ENCODE assay signal across 1 cellular context in genomic region chr22:23894710-23895598, GRCh38.
TF ChIP-seq lines count a peak whose summit lies in the region.

No MANE protein-coding gene starts in this region.

TF ChIP-seq in HepG2, 621 proteins besides CTCF, POLR2A, EP300 and RAD21 (continued from another document and continues in another):
- TF ChIP-seq ATAD3A (CRISPR knock-in tag; IDR thresholded peaks at IDR 0.05) (no peak), MEIS2 (CRISPR knock-in tag; IDR thresholded peaks at IDR 0.05) (peak; percentile 43; the same call in 1 of the 2 replicates), IRX3 (CRISPR knock-in tag; IDR thresholded peaks at IDR 0.05; ENCODE audit: borderline replicate concordance, low read depth) (no peak), RFX3 (CRISPR knock-in tag; IDR thresholded peaks at IDR 0.05) (no peak), NBN (conservative IDR thresholded peaks at IDR 0.05) (no peak), FOXO1 (CRISPR knock-in tag; IDR thresholded peaks at IDR 0.05) (0 out of 2 replicates have a peak, but pooled peaks have one; percentile 28), ZNF678 (CRISPR knock-in tag; IDR thresholded peaks at IDR 0.05) (no peak; the same call in 1 of the 2 replicates), STAT6 (CRISPR knock-in tag; IDR thresholded peaks at IDR 0.05; ENCODE audit: borderline replicate concordance) (no peak), MBNL3 (CRISPR knock-in tag; conservative IDR thresholded peaks at IDR 0.05) (no peak), NCOA1 (CRISPR knock-in tag; IDR thresholded peaks at IDR 0.05) (no peak), PHF5A (CRISPR knock-in tag; IDR thresholded peaks at IDR 0.05; ENCODE audit: low read depth, unreplicated experiment) (no peak), BORCS8-MEF2B (CRISPR knock-in tag; IDR thresholded peaks at IDR 0.05) (no peak), FOXK2 (IDR thresholded peaks at IDR 0.05) (no peak), ARID4A (CRISPR knock-in tag; IDR thresholded peaks at IDR 0.05; ENCODE audit: borderline replicate concordance) (peak; percentile 58; the same call in 1 of the 2 replicates), PREB (CRISPR knock-in tag; IDR thresholded peaks at IDR 0.05) (no peak), MAF1 (CRISPR knock-in tag; IDR thresholded peaks at IDR 0.05; ENCODE audit: borderline replicate concordance) (no peak), ZNF674 (CRISPR knock-in tag; IDR thresholded peaks at IDR 0.05; ENCODE audit: low read depth) (no peak), RXRA (CRISPR knock-in tag; IDR thresholded peaks at IDR 0.05) (0 out of 2 replicates have a peak, but pooled peaks have one; percentile 16), HMGA1 (CRISPR knock-in tag; conservative IDR thresholded peaks at IDR 0.05) (no peak), ZNF264 (CRISPR knock-in tag; IDR thresholded peaks at IDR 0.05) (no peak), ADNP (CRISPR knock-in tag; IDR thresholded peaks at IDR 0.05) (no peak), HOXA3 (CRISPR knock-in tag; IDR thresholded peaks at IDR 0.05) (peak; percentile 29; the same call in 1 of the 2 replicates), KDM6A (CRISPR knock-in tag; IDR thresholded peaks at IDR 0.05; ENCODE audit: low read depth) (no peak)
- TF ChIP-seq, protein P1, sequence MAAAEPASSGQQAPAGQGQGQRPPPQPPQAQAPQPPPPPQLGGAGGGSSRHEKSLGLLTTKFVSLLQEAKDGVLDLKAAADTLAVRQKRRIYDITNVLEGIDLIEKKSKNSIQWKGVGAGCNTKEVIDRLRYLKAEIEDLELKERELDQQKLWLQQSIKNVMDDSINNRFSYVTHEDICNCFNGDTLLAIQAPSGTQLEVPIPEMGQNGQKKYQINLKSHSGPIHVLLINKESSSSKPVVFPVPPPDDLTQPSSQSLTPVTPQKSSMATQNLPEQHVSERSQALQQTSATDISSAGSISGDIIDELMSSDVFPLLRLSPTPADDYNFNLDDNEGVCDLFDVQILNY (CRISPR knock-in tag; conservative IDR thresholded peaks at IDR 0.05), result no peak
- TF ChIP-seq, protein P2, sequence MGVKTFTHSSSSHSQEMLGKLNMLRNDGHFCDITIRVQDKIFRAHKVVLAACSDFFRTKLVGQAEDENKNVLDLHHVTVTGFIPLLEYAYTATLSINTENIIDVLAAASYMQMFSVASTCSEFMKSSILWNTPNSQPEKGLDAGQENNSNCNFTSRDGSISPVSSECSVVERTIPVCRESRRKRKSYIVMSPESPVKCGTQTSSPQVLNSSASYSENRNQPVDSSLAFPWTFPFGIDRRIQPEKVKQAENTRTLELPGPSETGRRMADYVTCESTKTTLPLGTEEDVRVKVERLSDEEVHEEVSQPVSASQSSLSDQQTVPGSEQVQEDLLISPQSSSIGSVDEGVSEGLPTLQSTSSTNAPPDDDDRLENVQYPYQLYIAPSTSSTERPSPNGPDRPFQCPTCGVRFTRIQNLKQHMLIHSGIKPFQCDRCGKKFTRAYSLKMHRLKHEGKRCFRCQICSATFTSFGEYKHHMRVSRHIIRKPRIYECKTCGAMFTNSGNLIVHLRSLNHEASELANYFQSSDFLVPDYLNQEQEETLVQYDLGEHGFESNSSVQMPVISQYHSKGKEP (CRISPR knock-in tag; IDR thresholded peaks at IDR 0.05), result no peak
- TF ChIP-seq, protein P3, sequence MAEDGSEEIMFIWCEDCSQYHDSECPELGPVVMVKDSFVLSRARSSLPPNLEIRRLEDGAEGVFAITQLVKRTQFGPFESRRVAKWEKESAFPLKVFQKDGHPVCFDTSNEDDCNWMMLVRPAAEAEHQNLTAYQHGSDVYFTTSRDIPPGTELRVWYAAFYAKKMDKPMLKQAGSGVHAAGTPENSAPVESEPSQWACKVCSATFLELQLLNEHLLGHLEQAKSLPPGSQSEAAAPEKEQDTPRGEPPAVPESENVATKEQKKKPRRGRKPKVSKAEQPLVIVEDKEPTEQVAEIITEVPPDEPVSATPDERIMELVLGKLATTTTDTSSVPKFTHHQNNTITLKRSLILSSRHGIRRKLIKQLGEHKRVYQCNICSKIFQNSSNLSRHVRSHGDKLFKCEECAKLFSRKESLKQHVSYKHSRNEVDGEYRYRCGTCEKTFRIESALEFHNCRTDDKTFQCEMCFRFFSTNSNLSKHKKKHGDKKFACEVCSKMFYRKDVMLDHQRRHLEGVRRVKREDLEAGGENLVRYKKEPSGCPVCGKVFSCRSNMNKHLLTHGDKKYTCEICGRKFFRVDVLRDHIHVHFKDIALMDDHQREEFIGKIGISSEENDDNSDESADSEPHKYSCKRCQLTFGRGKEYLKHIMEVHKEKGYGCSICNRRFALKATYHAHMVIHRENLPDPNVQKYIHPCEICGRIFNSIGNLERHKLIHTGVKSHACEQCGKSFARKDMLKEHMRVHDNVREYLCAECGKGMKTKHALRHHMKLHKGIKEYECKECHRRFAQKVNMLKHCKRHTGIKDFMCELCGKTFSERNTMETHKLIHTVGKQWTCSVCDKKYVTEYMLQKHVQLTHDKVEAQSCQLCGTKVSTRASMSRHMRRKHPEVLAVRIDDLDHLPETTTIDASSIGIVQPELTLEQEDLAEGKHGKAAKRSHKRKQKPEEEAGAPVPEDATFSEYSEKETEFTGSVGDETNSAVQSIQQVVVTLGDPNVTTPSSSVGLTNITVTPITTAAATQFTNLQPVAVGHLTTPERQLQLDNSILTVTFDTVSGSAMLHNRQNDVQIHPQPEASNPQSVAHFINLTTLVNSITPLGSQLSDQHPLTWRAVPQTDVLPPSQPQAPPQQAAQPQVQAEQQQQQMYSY (CRISPR knock-in tag; IDR thresholded peaks at IDR 0.05), result no peak
- TF ChIP-seq, protein P4, sequence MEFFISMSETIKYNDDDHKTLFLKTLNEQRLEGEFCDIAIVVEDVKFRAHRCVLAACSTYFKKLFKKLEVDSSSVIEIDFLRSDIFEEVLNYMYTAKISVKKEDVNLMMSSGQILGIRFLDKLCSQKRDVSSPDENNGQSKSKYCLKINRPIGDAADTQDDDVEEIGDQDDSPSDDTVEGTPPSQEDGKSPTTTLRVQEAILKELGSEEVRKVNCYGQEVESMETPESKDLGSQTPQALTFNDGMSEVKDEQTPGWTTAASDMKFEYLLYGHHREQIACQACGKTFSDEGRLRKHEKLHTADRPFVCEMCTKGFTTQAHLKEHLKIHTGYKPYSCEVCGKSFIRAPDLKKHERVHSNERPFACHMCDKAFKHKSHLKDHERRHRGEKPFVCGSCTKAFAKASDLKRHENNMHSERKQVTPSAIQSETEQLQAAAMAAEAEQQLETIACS (CRISPR knock-in tag; IDR thresholded peaks at IDR 0.05), result peak; percentile 84
- TF ChIP-seq, protein P5, sequence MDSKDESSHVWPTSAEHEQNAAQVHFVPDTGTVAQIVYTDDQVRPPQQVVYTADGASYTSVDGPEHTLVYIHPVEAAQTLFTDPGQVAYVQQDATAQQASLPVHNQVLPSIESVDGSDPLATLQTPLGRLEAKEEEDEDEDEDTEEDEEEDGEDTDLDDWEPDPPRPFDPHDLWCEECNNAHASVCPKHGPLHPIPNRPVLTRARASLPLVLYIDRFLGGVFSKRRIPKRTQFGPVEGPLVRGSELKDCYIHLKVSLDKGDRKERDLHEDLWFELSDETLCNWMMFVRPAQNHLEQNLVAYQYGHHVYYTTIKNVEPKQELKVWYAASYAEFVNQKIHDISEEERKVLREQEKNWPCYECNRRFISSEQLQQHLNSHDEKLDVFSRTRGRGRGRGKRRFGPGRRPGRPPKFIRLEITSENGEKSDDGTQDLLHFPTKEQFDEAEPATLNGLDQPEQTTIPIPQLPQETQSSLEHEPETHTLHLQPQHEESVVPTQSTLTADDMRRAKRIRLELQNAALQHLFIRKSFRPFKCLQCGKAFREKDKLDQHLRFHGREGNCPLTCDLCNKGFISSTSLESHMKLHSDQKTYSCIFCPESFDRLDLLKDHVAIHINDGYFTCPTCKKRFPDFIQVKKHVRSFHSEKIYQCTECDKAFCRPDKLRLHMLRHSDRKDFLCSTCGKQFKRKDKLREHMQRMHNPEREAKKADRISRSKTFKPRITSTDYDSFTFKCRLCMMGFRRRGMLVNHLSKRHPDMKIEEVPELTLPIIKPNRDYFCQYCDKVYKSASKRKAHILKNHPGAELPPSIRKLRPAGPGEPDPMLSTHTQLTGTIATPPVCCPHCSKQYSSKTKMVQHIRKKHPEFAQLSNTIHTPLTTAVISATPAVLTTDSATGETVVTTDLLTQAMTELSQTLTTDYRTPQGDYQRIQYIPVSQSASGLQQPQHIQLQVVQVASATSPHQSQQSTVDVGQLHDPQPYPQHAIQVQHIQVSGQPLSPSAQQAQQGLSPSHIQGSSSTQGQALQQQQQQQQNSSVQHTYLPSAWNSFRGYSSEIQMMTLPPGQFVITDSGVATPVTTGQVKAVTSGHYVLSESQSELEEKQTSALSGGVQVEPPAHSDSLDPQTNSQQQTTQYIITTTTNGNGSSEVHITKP (CRISPR knock-in tag; IDR thresholded peaks at IDR 0.05; ENCODE audit: low read depth), result no peak
- TF ChIP-seq, protein P6, sequence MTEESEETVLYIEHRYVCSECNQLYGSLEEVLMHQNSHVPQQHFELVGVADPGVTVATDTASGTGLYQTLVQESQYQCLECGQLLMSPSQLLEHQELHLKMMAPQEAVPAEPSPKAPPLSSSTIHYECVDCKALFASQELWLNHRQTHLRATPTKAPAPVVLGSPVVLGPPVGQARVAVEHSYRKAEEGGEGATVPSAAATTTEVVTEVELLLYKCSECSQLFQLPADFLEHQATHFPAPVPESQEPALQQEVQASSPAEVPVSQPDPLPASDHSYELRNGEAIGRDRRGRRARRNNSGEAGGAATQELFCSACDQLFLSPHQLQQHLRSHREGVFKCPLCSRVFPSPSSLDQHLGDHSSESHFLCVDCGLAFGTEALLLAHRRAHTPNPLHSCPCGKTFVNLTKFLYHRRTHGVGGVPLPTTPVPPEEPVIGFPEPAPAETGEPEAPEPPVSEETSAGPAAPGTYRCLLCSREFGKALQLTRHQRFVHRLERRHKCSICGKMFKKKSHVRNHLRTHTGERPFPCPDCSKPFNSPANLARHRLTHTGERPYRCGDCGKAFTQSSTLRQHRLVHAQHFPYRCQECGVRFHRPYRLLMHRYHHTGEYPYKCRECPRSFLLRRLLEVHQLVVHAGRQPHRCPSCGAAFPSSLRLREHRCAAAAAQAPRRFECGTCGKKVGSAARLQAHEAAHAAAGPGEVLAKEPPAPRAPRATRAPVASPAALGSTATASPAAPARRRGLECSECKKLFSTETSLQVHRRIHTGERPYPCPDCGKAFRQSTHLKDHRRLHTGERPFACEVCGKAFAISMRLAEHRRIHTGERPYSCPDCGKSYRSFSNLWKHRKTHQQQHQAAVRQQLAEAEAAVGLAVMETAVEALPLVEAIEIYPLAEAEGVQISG (CRISPR knock-in tag; IDR thresholded peaks at IDR 0.05), result peak; percentile 10; the same call in 1 of the 2 replicates
- TF ChIP-seq, protein P7, sequence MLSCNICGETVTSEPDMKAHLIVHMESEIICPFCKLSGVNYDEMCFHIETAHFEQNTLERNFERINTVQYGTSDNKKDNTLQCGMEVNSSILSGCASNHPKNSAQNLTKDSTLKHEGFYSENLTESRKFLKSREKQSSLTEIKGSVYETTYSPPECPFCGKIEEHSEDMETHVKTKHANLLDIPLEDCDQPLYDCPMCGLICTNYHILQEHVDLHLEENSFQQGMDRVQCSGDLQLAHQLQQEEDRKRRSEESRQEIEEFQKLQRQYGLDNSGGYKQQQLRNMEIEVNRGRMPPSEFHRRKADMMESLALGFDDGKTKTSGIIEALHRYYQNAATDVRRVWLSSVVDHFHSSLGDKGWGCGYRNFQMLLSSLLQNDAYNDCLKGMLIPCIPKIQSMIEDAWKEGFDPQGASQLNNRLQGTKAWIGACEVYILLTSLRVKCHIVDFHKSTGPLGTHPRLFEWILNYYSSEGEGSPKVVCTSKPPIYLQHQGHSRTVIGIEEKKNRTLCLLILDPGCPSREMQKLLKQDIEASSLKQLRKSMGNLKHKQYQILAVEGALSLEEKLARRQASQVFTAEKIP (CRISPR knock-in tag; IDR thresholded peaks at IDR 0.05; ENCODE audit: borderline replicate concordance), result no peak
